ENCODE assay signal across 8 cellular contexts in genomic region chr5:163503106-163504090, GRCh38. TPM values are rescaled to one million over a fixed set of nuclear protein-coding genes. Genes with fewer than 3 reads are reported as not detected.
DNase-seq lines count a peak whose midpoint lies in the region; ATAC-seq and TF ChIP-seq lines count a peak whose summit lies in the region.

No MANE protein-coding gene starts in this region.

- peak; percentile 65 for DNase-seq in activated CD4-positive, alpha-beta T cell treated with anti-CD3 and anti-CD28 coated beads for 36 hours
- DNase-seq in activated CD4-positive, alpha-beta T cell treated with anti-CD3 and anti-CD28 coated beads for 1 hour = no peak
- DNase-seq in LoVo (ENCODE audit: low spot score) (peak; percentile 80), right lobe of liver (peak; percentile 48 to 78 (median 72))
- peak; percentile 46 for DNase-seq in stimulated activated CD8-positive, alpha-beta memory T cell treated with anti-CD3 and anti-CD28 coated beads, Interleukin-4, amount 100 ng/mL, for 48 hours
- no peak for DNase-seq in activated CD4-positive, CD25-positive, alpha-beta regulatory T cell (lab: John Stamatoyannopoulos, UW)

- intact Hi-C loops in activated CD4-positive, alpha-beta T cell treated with anti-CD3 and anti-CD28 coated beads for 36 hours (cut with DNase I, micrococcal nuclease) = loop anchor here in 1 of 2 experiments (10.0 kb wide), 1 partner anchor 1959 kb away; the partner anchor contains the start of gene GABRB2
- intact Hi-C loops in right lobe of liver (cut with DNase I) = no loop called here

- H3K4me3 ChIP-seq in WI38 (ENCODE audit: low read depth, low read length) = peak overlapping the region; percentile 79
- H3K4me3 ChIP-seq in ectodermal cell (ENCODE audit: insufficient read depth, low read depth, low read length) = peak overlapping the region; percentile 57
- H3K4me3 ChIP-seq in right lobe of liver = peak overlapping the region; percentile 22 to 80 (median 74)

- TF ChIP-seq CTCF in WI38 (IDR thresholded peaks at IDR 0.05; ENCODE audit: low read depth, low read length) (peak; percentile 27), right lobe of liver (IDR thresholded peaks at IDR 0.05) (peak in 3 of 4 donors; percentile 24 to 44 (median 40))

- H3K4me1 ChIP-seq in ectodermal cell (ENCODE audit: control insufficient read depth, insufficient read depth, low read length) (peaks cover 9% of the 10 kb centered on the region), right lobe of liver (peaks cover 0 to 39% (median 13%) of the 10 kb centered on the region in 4 donors)

- H3K27me3 ChIP-seq in ectodermal cell (ENCODE audit: control insufficient read depth, insufficient read depth, low read length, poor library complexity, severe bottlenecking) = no peaks in the 10 kb centered on the region
- H3K27me3 ChIP-seq in right lobe of liver = no peaks in the 10 kb centered on the region

- no peaks in the 10 kb centered on the region for H3K27me3 Mint-ChIP-seq in activated CD4-positive, alpha-beta T cell treated with anti-CD3 and anti-CD28 coated beads for 36 hours

- H3K36me3 ChIP-seq in ectodermal cell (ENCODE audit: control insufficient read depth, insufficient read depth, low read length) (no peaks in the 10 kb centered on the region), right lobe of liver (no peaks in the 10 kb centered on the region)

- H3K4me1 Mint-ChIP-seq in activated CD4-positive, alpha-beta T cell treated with anti-CD3 and anti-CD28 coated beads for 36 hours = peaks cover 20% of the 10 kb centered on the region

- TF ChIP-seq POLR2A in right lobe of liver (IDR thresholded peaks at IDR 0.05) = peak; percentile 48

- ATAC-seq in activated CD4-positive, alpha-beta T cell treated with anti-CD3 and anti-CD28 coated beads for 36 hours = no peak
- peak; percentile 26 to 56 (median 45) for ATAC-seq in right lobe of liver

- H3K27ac Mint-ChIP-seq in activated CD4-positive, alpha-beta T cell treated with anti-CD3 and anti-CD28 coated beads for 36 hours = peak overlapping the region; percentile 98

- peaks cover 3% of the 10 kb centered on the region for H3K36me3 Mint-ChIP-seq in activated CD4-positive, alpha-beta T cell treated with anti-CD3 and anti-CD28 coated beads for 36 hours (ENCODE audit: low read depth)

- POLR2A ChIA-PET in activated CD4-positive, alpha-beta T cell treated with anti-CD3 and anti-CD28 coated beads for 36 hours (lab: Charles Lee) = interaction anchor here (0.7 to 4.2 kb wide), 2 partner anchors 38 to 44 kb away, joined by 3 to 89 read pairs; partner anchors contain the start of genes HMMR and NUDCD2

- no peaks in the 10 kb centered on the region for H3K9me3 ChIP-seq in ectodermal cell (ENCODE audit: control insufficient read depth, low read length)
- no peaks in the 10 kb centered on the region for H3K9me3 ChIP-seq in right lobe of liver

- WGBS in ectodermal cell, 2 experiments = 2 to 3% methylated on average over 16 to 18 of the region's 18 CpGs
- WGBS in right lobe of liver (ENCODE audit: insufficient coverage, low coverage, low lambda C conversion rate, missing lambda C conversion rate) = 8% methylated on average over 18 of the region's 18 CpGs

- H3K27ac ChIP-seq in ectodermal cell (ENCODE audit: insufficient read depth, low read depth, low read length, poor library complexity, severe bottlenecking) (peak overlapping the region; percentile 93), right lobe of liver (peak overlapping the region; percentile 97 to 99 (median 99))

- CTCF ChIA-PET in activated CD4-positive, alpha-beta T cell treated with anti-CD3 and anti-CD28 coated beads for 36 hours (lab: Charles Lee) = interaction anchor here (1.3 to 3.5 kb wide), 3 partner anchors 24 to 64 kb away, joined by 3 to 26 read pairs (median 3); partner anchors contain the start of genes HMMR and NUDCD2

- H3K4me3 Mint-ChIP-seq in activated CD4-positive, alpha-beta T cell treated with anti-CD3 and anti-CD28 coated beads for 36 hours = peak overlapping the region; percentile 81

- H3K9me3 Mint-ChIP-seq in activated CD4-positive, alpha-beta T cell treated with anti-CD3 and anti-CD28 coated beads for 36 hours (ENCODE audit: low read depth) = no peaks in the 10 kb centered on the region

RNA-seq across cellular contexts. Expression of gene MAT2B, which starts 2.0 kb away (rescaled TPM):
- 100 to 1,000 TPM in 1 of 2 experiments, 10 to 100 TPM in 1; 89.0 to 103 TPM for total RNA-seq in activated CD4-positive, alpha-beta T cell treated with anti-CD3 and anti-CD28 coated beads for 36 hours
- polyA plus RNA-seq in ectodermal cell (2013, experiment 1 of 4) = 62.4 TPM
- polyA plus RNA-seq in ectodermal cell (2013, experiment 2 of 4) = 61.6 TPM
- 53.8 TPM for polyA plus RNA-seq in ectodermal cell (2013, experiment 3 of 4)
- polyA plus RNA-seq in ectodermal cell (2013, experiment 4 of 4) = 59.8 TPM
- total RNA-seq in right lobe of liver = 10 to 100 TPM; 21.6 to 40.7 (median 26.6) TPM

RNA-seq across cellular contexts. Expression of gene HMMR, which starts 43.0 kb away (rescaled TPM):
- 100 to 1,000 TPM in 1 of 2 experiments, 10 to 100 TPM in 1; 94.1 to 102 TPM for total RNA-seq in activated CD4-positive, alpha-beta T cell treated with anti-CD3 and anti-CD28 coated beads for 36 hours
- 65.2 TPM for polyA plus RNA-seq in ectodermal cell (2013, experiment 1 of 4)
- 54.4 TPM for polyA plus RNA-seq in ectodermal cell (2013, experiment 2 of 4)
- 72.1 TPM for polyA plus RNA-seq in ectodermal cell (2013, experiment 3 of 4)
- polyA plus RNA-seq in ectodermal cell (2013, experiment 4 of 4) = 68.2 TPM
- total RNA-seq in right lobe of liver = 1 to 10 TPM in 4 of 6 experiments, under 1 TPM in 2; 0.11 to 3.0 (median 1.1) TPM

RNA-seq across cellular contexts. Expression of gene NUDCD2, which starts 43.5 kb away (rescaled TPM):
- total RNA-seq in activated CD4-positive, alpha-beta T cell treated with anti-CD3 and anti-CD28 coated beads for 36 hours = 10 to 100 TPM; 37.8 to 51.3 TPM
- 58.5 TPM for polyA plus RNA-seq in ectodermal cell (2013, experiment 1 of 4)
- 50.3 TPM for polyA plus RNA-seq in ectodermal cell (2013, experiment 2 of 4)
- 40.3 TPM for polyA plus RNA-seq in ectodermal cell (2013, experiment 3 of 4)
- 49.6 TPM for polyA plus RNA-seq in ectodermal cell (2013, experiment 4 of 4)
- 10 to 100 TPM in 4 of 6 experiments, 1 to 10 TPM in 2; 2.0 to 16.9 (median 11.8) TPM for total RNA-seq in right lobe of liver

Comparison
In these comparisons a context has a peak if more than half of its experiments do, and no peak if none do; other contexts are left out.
1. DNase-seq: peak in activated CD4-positive, alpha-beta T cell treated with anti-CD3 and anti-CD28 coated beads for 36 hours (single experiment), LoVo (single experiment), right lobe of liver (3 of 3) and stimulated activated CD8-positive, alpha-beta memory T cell treated with anti-CD3 and anti-CD28 coated beads, Interleukin-4, amount 100 ng/mL, for 48 hours (single experiment); none in activated CD4-positive, alpha-beta T cell treated with anti-CD3 and anti-CD28 coated beads for 1 hour (single experiment) and activated CD4-positive, CD25-positive, alpha-beta regulatory T cell (0 of 4).
2. RNA of gene HMMR, which starts 43.0 kb away (total RNA-seq): 94.1 to 102 TPM in activated CD4-positive, alpha-beta T cell treated with anti-CD3 and anti-CD28 coated beads for 36 hours; 0.11 to 3.0 TPM in right lobe of liver; every median in the first group is over 10 times any median in the second.
3. Peak in every context shown above with its lines, with median percentiles within 50 percentile points of each other: H3K4me3 ChIP-seq.